ENCODE assay signal across 9 cellular contexts in the genomic region with DNA sequence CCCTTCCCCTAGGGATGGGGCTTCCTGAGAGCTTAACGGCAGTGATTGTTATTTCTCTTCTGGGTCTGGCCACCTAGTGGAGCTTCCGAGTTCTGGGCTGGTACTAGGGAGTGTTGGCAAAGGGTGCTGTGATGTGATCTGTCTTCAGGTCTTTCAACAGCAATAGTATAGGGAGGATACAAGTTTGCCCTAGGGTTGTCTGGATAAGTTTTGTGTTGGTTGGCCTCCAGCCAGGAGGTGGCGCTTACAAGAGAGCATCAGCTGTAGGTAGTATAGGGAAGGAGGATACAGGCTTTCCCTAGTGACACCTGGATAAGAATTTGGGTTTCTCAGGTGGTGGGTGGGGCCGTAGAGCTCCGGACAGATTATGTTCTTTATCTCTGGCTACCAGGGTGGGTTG. TPM values are rescaled to one million over a fixed set of nuclear protein-coding genes. Genes with fewer than 3 reads are reported as not detected.
DNase-seq lines count a peak whose midpoint lies in the region; ATAC-seq and TF ChIP-seq lines count a peak whose summit lies in the region.
"Had no signal": no experiment of that assay in that cellular context is flagged by ENCODE, and none has a peak within 500 bp of the region (broad histone marks: within the 10 kb centered on the region; RNA-seq: fewer than 3 reads in every experiment).

No MANE protein-coding gene starts in this region.

- peaks cover 16% of the 10 kb centered on the region for H3K9me3 Mint-ChIP-seq in nephron progenitor cell

- H3K36me3 ChIP-seq in MG63: no peaks in the 10 kb centered on the region

- H3K4me3 Mint-ChIP-seq in nephron progenitor cell: no peak overlapping the region

- no peaks in the 10 kb centered on the region for H3K27me3 ChIP-seq in MG63

- H3K4me3 ChIP-seq in MG63: no peak overlapping the region
- H3K4me3 ChIP-seq: lung had no signal

- no peaks in the 10 kb centered on the region for H3K4me1 Mint-ChIP-seq in nephron progenitor cell

- peaks cover under 1% of the 10 kb centered on the region for H3K27me3 Mint-ChIP-seq in nephron progenitor cell (ENCODE audit: low read depth, poor library complexity)

- no peak for TF ChIP-seq CTCF in nephron progenitor cell (IDR thresholded peaks at IDR 0.05)

- DNase-seq in NCI-H69 (lab: John Stamatoyannopoulos, UW) (peak; percentile 21), nephron progenitor cell (no peak), MG63 (no peak), NCI-H446 treated with DMSO at 0.1 percent for 48 hours (lab: John Stamatoyannopoulos, UW) (no peak)
- no peak for DNase-seq in activated effector memory CD4-positive, alpha-beta T cell treated with Interleukin-2 at 50 U/mL for 16 hours
- DNase-seq: KBM-7 had no signal

- no peaks in the 10 kb centered on the region for H3K9me3 ChIP-seq in MG63

- H3K36me3 Mint-ChIP-seq in nephron progenitor cell (ENCODE audit: low read depth): peaks cover 4% of the 10 kb centered on the region

- peak overlapping the region; percentile 65 for H3K27ac Mint-ChIP-seq in nephron progenitor cell

- ATAC-seq in GM18870 (IDR thresholded peaks at IDR 0.05; ENCODE audit: unreplicated experiment) (peak; percentile 59), HG02642 (IDR thresholded peaks at IDR 0.05; ENCODE audit: poor library complexity, unreplicated experiment) (peak; percentile 62)

RNA-seq across cellular contexts. Expression of gene CPOX, which starts 19.2 kb away (rescaled TPM):
- total RNA-seq in MG63 (2014; rRNA removed; shearing (Covaris generic); ENCODE audit: low replicate concordance): 43.7 and 45.1 TPM in 2 replicates
